Comparison of ENCODE assay signal across 7 cellular contexts in the genomic region with DNA sequence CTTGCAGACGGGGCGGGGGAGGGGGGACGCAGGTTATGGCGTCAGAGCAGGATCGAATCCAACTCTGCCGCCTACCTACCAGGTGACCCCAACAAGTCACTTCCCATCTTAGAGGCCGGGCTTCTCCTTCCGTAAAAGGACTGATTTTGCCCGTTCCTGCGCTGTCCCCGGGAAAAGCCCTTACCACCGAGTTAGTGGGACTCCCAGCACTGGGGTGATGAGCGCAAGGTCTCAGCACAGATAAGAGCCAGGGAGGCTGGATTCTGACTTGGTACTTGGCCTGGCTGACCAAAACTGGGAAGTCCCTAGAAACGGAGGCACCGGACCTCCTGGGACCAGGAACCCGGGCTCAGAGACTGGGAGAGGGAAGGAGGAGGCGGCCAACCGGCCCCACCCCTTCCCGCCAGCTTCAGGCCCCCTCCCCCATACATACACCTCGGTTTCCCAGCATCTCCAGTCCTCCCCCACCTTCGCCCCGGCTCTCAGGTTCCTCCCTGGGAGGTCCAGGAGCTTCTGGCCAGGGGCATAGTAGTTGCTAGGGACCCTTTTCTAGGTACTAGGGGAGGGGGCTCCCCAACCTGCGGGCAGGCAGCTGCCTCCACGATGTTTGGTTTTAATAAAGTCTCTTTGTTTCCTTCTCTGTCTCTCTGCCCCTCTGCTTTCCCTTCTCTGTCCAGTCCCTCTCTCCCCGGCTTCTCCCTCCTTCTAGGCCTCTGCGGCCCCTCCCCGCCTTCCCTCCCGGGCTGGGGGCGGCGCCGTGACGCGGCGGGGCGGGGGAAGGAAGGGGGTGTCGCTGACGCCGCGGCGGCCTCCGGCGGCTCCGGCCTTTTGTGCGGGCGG. TPM values are rescaled to one million over a fixed set of nuclear protein-coding genes. Genes with fewer than 3 reads are reported as not detected.
DNase-seq lines count a peak whose midpoint lies in the region; ATAC-seq, FAIRE-seq and TF ChIP-seq lines count a peak whose summit lies in the region.

A gene (plus strand): TSS at position 826 of the 840 bp plus-strand sequence. CDS start 156 bp downstream, outside the sequence.

- H3K27me3 Mint-ChIP-seq in chondrocyte (ENCODE audit: low read depth) = no peaks in the 10 kb centered on the region

- ATAC-seq in HG03025 (IDR thresholded peaks at IDR 0.05; ENCODE audit: low FRiP score, unreplicated experiment) = peak; percentile 36

- TF ChIP-seq POLR2A in GM12892 (IDR thresholded peaks at IDR 0.05; ENCODE audit: low read depth, low read length) = no peak; the same call in none of the 2 replicates

- TF ChIP-seq CTCF in chondrocyte (IDR thresholded peaks at IDR 0.05) = no peak

- peak within 1 kb of the TSS; percentile 95 for H3K27ac ChIP-seq in layer of hippocampus (ENCODE audit: low read depth, low read length)

- H3K27me3 ChIP-seq in layer of hippocampus (ENCODE audit: control insufficient read depth, insufficient read depth, low read length) = no peaks in the 10 kb centered on the region

- peaks cover 54% of the 10 kb centered on the region for H3K4me1 Mint-ChIP-seq in chondrocyte (ENCODE audit: low read depth)

- no peaks in the 10 kb centered on the region for H3K9me3 Mint-ChIP-seq in chondrocyte (ENCODE audit: low read depth)

- peak within 1 kb of the TSS; percentile 94 for H3K27ac Mint-ChIP-seq in chondrocyte (ENCODE audit: unreplicated experiment)

- peak; percentile 88 for FAIRE-seq in GM12892 (lab: Jason Lieb, UNC)

- no peaks in the 10 kb centered on the region for H3K36me3 Mint-ChIP-seq in chondrocyte (ENCODE audit: low read depth)

- peak; percentile 94 for DNase-seq in GM12892 (ENCODE audit: insufficient read length)
- DNase-seq in NCI-H345 (lab: John Stamatoyannopoulos, UW) = peak; percentile 92
- DNase-seq in activated CD4-positive, alpha-beta T cell treated with anti-CD3 and anti-CD28 coated beads for 1 hour = peak; percentile 55
- no peak for DNase-seq in chondrocyte (ENCODE audit: low spot score)
- peak; percentile 43 to 77 (median 59) for DNase-seq in stimulated activated CD4-positive, alpha-beta T cell treated with anti-CD3 and anti-CD28 coated beads, Interleukin-1b, Interleukin-23, amount 100 ng/mL, for 24 hours (ENCODE audit: low read depth in 4 of 4, low spot score in 1 of 4)

- H3K4me3 Mint-ChIP-seq in chondrocyte (ENCODE audit: unreplicated experiment) = peak within 1 kb of the TSS; percentile 81

RNA-seq across cellular contexts. Expression of the gene that starts here (rescaled TPM):
- 44.0 TPM for polyA plus RNA-seq in GM12892 (2012; ENCODE audit: missing spikeins)
- 58.4 to 67.9 TPM (median 65.8 TPM) in 3 replicates for total RNA-seq in chondrocyte
